8 cellular contexts compared by ENCODE assay signal in the genomic region with DNA sequence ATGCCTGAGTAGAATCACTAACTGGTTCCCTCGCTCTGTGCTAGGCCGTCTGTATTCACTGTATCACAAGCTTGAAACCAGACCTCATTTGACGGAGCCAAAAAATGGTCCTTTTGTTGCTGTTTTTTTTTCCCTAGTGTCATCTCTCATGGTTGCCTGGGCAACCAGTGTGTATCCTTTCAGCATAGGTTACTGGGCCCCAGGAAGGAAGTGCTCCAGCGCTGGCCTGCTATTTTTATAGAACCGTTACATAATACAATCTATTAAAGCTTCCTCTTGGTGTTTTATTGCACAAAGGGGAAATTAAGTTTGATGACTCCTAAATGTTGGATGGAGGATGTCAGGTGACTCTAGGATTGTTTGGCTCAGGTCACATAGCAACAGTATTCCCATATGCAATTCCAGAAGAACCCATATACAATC.
DNase-seq lines count a peak whose midpoint lies in the region; ATAC-seq and TF ChIP-seq lines count a peak whose summit lies in the region.

No MANE protein-coding gene starts in this region.

- H3K27me3 ChIP-seq in body of pancreas = no peaks in the 10 kb centered on the region
- H3K27me3 ChIP-seq in stomach smooth muscle (ENCODE audit: control insufficient read depth in 1 of 2, insufficient read depth in 2 of 2, low read length in 2 of 2) = no peaks in the 10 kb centered on the region

- TF ChIP-seq CTCF in HEK293 (tag by site-specific recombination; IDR thresholded peaks at IDR 0.05) (no peak), body of pancreas (IDR thresholded peaks at IDR 0.05) (no peak), Calu3 (IDR thresholded peaks at IDR 0.05; ENCODE audit: unreplicated experiment) (no peak)

- H3K4me3 ChIP-seq in HEK293 (ENCODE audit: low read depth, low read length) (no peak overlapping the region), body of pancreas (no peak overlapping the region), stomach smooth muscle (ENCODE audit: low read length in 2 of 2) (no peak overlapping the region)

- H3K36me3 ChIP-seq in HEK293 (ENCODE audit: control insufficient read depth in 2 of 2, insufficient read depth in 1 of 2, low read length in 2 of 2) (no peaks in the 10 kb centered on the region), body of pancreas (replicated peaks in 1 of 2; ENCODE audit: insufficient read depth in 1 of 2, low read depth in 2 of 2) (no peaks in the 10 kb centered on the region), stomach smooth muscle (ENCODE audit: control insufficient read depth in 2 of 2, insufficient read depth in 2 of 2, low read length in 2 of 2) (no peaks in the 10 kb centered on the region)

- BruUV-seq in Calu3 (replicated peaks; lab: Mats Ljungman, UMichigan) = no TSS peak

- WGBS in body of pancreas, 2 donors = 70 to 76% methylated on average over 5 of the region's 5 CpGs

- no peak overlapping the region for H3K4me3 Mint-ChIP-seq in Calu3 (ENCODE audit: low read depth, unreplicated experiment)

- no peaks in the 10 kb centered on the region for H3K27me3 Mint-ChIP-seq in Calu3 (ENCODE audit: unreplicated experiment)

- no peaks in the 10 kb centered on the region for H3K9me3 Mint-ChIP-seq in Calu3 (ENCODE audit: low read depth, unreplicated experiment)

- intact Hi-C loops in body of pancreas (cut with DNase I) (no loop called here), Calu3 (cut with micrococcal nuclease; ENCODE audit: unreplicated experiment) (loop anchor here (1.0 kb wide), 1 partner anchor 11 kb away; no protein-coding TSS in a partner anchor)

- H3K27ac ChIP-seq in HEK293 (ENCODE audit: extremely low read depth, low read depth, low read length) (no peak overlapping the region), body of pancreas (no peak overlapping the region), stomach smooth muscle (ENCODE audit: low read length) (peak overlapping the region; percentile 75)

- H3K9me3 ChIP-seq in HEK293 (ENCODE audit: control insufficient read depth, insufficient read depth, low read depth, low read length) = no peaks in the 10 kb centered on the region
- no peaks in the 10 kb centered on the region for H3K9me3 ChIP-seq in body of pancreas
- H3K9me3 ChIP-seq in stomach smooth muscle (ENCODE audit: control insufficient read depth in 2 of 2, low read length in 2 of 2) = no peaks in the 10 kb centered on the region

- peaks cover 5% of the 10 kb centered on the region for H3K4me1 ChIP-seq in HEK293 (ENCODE audit: control insufficient read depth, insufficient read depth, low read length)
- no peaks in the 10 kb centered on the region for H3K4me1 ChIP-seq in body of pancreas
- H3K4me1 ChIP-seq in stomach smooth muscle (ENCODE audit: control insufficient read depth, insufficient read depth, low read length) = peaks cover 17% of the 10 kb centered on the region

- H3K4me1 Mint-ChIP-seq in Calu3 (ENCODE audit: low read depth, unreplicated experiment) = peaks cover 23% of the 10 kb centered on the region

- DNase-seq in DMS53 (lab: John Stamatoyannopoulos, UW) (peak; percentile 86), NCI-H69 (lab: John Stamatoyannopoulos, UW) (peak; percentile 51), body of pancreas (peak; percentile 15 to 79 (median 44)), left lobe of liver (ENCODE audit: low spot score) (no peak), Calu3 (no peak)

- ATAC-seq in body of pancreas = peak; percentile 65
- ATAC-seq in left lobe of liver = peak; percentile 78
- no peak for ATAC-seq in HG03045 (IDR thresholded peaks at IDR 0.05; ENCODE audit: unreplicated experiment)

- POLR2A ChIA-PET in HEK293 (lab: Yijun Ruan, JAX) = no interaction called here

- no peak overlapping the region for H3K27ac Mint-ChIP-seq in Calu3 (ENCODE audit: unreplicated experiment)

- TF ChIP-seq POLR2A in body of pancreas (IDR thresholded peaks at IDR 0.05) = no peak

- no peaks in the 10 kb centered on the region for H3K36me3 Mint-ChIP-seq in Calu3 (ENCODE audit: insufficient read depth, unreplicated experiment)

- CTCF ChIA-PET in HEK293 (lab: Yijun Ruan, JAX) = interaction anchor here (0.5 kb wide), 1 partner anchor 651 kb away, joined by 3 read pairs; no protein-coding TSS in a partner anchor
- CTCF ChIA-PET in Calu3 (lab: Charles Lee) = no interaction called here

- peak overlapping the region in 1 of 2 donors; percentile 29 for H3K9ac ChIP-seq in stomach smooth muscle (ENCODE audit: low read length in 2 of 2)

TF ChIP-seq in HEK293, 187 proteins besides CTCF, POLR2A, EP300 and RAD21:
- TF ChIP-seq ZNF561 (tag by site-specific recombination; IDR thresholded peaks at IDR 0.05; ENCODE audit: borderline replicate concordance) (0 out of 2 replicates have a peak, but pooled peaks have one; percentile 30), ZNF626 (tag by site-specific recombination; IDR thresholded peaks at IDR 0.05) (no peak), FEZF1 (tag by site-specific recombination; IDR thresholded peaks at IDR 0.05) (peak; percentile 29; the same call in 1 of the 2 replicates)

Comparison
In these comparisons a context has a peak if more than half of its experiments do, and no peak if none do; other contexts are left out.
1. DNase-seq: peak in DMS53 (single experiment), NCI-H69 (single experiment) and body of pancreas (4 of 4); none in left lobe of liver (single experiment) and Calu3 (single experiment).